ENCODE assay signal across 8 cellular contexts in genomic region chr12:104740668-104741067, GRCh38.
DNase-seq lines count a peak whose midpoint lies in the region; ATAC-seq and TF ChIP-seq lines count a peak whose summit lies in the region.

No MANE protein-coding gene starts in this region.

- CTCF ChIA-PET in CD4-positive, alpha-beta T cell (lab: Charles Lee), result no interaction called here
- CTCF ChIA-PET in Caco-2 (lab: Charles Lee), result no interaction called here

- in situ Hi-C loops in transverse colon (cut with MboI; ENCODE audit: low pct_ligation_motif_present in 1 of 4, low pct_unique_long_range_greater_than_20kb in 1 of 4, low sequenced_read_pairs in 3 of 4) (no loop called here), GM23248 (cut with MboI) (no loop called here)

- peak overlapping the region; percentile 71 for H3K27ac Mint-ChIP-seq in CD4-positive, alpha-beta T cell
- H3K27ac Mint-ChIP-seq in Caco-2 (ENCODE audit: unreplicated experiment), result no peak overlapping the region

- peak overlapping the region; percentile 32 for H3K4me3 Mint-ChIP-seq in CD4-positive, alpha-beta T cell
- no peak overlapping the region for H3K4me3 Mint-ChIP-seq in Caco-2 (ENCODE audit: unreplicated experiment)

- H2AFZ ChIP-seq in GM23248, result no peak overlapping the region

- no peaks in the 10 kb centered on the region; the same call in 1 of the 2 replicates for H3K79me2 ChIP-seq in GM23248 (ENCODE audit: insufficient read depth)

- H3K4me2 ChIP-seq in GM23248 (ENCODE audit: unreplicated experiment), result no peak overlapping the region

- H3K27ac ChIP-seq in CD4-positive, alpha-beta T cell (ENCODE audit: low read depth, low read length), result no peak overlapping the region
- H3K27ac ChIP-seq in caudate nucleus (ENCODE audit: low read depth, low read length), result peak overlapping the region; percentile 36
- peak overlapping the region; percentile 23 to 65 (median 46) for H3K27ac ChIP-seq in transverse colon
- no peak overlapping the region for H3K27ac ChIP-seq in GM23248

- POLR2A ChIA-PET in CD4-positive, alpha-beta T cell (lab: Charles Lee), result no interaction called here
- POLR2A ChIA-PET in Caco-2 (lab: Charles Lee), result no interaction called here

- H3K36me3 ChIP-seq in transverse colon (no peaks in the 10 kb centered on the region), GM23248 (ENCODE audit: low read depth) (no peaks in the 10 kb centered on the region), Caco-2 (ENCODE audit: control insufficient read depth, insufficient read depth, low read length) (no peaks in the 10 kb centered on the region)

- no peaks in the 10 kb centered on the region for H3K9me2 ChIP-seq in GM23248 (ENCODE audit: insufficient read depth)

- ATAC-seq in CD4-positive, alpha-beta T cell (ENCODE audit: poor library complexity), result peak; percentile 29
- ATAC-seq in GM19372 (IDR thresholded peaks at IDR 0.05; ENCODE audit: low read depth, unreplicated experiment) (peak; percentile 86), HG03354 (IDR thresholded peaks at IDR 0.05; ENCODE audit: poor library complexity, severe bottlenecking, unreplicated experiment) (peak; percentile 69)

- intact Hi-C loops in CD4-positive, alpha-beta T cell (cut with DNase I, micrococcal nuclease), result no loop called here
- intact Hi-C loops in transverse colon (cut with DNase I; ENCODE audit: low total_unique reads) (no loop called here), Caco-2 (cut with micrococcal nuclease; ENCODE audit: unreplicated experiment) (no loop called here)

- no peaks in the 10 kb centered on the region for H4K20me1 ChIP-seq in GM23248 (ENCODE audit: insufficient read depth)

- H3K27me3 Mint-ChIP-seq in CD4-positive, alpha-beta T cell, result no peaks in the 10 kb centered on the region
- peaks cover 3% of the 10 kb centered on the region for H3K27me3 Mint-ChIP-seq in Caco-2 (ENCODE audit: insufficient read depth, unreplicated experiment)

- H3K9me3 Mint-ChIP-seq in CD4-positive, alpha-beta T cell, result no peaks in the 10 kb centered on the region
- H3K9me3 Mint-ChIP-seq in Caco-2 (ENCODE audit: unreplicated experiment), result no peaks in the 10 kb centered on the region

- BruUV-seq in Caco-2 (replicated peaks; lab: Mats Ljungman, UMichigan), result no TSS peak

- H3K9me3 ChIP-seq in CD4-positive, alpha-beta T cell (ENCODE audit: control insufficient read depth, low read length), result no peaks in the 10 kb centered on the region
- no peaks in the 10 kb centered on the region for H3K9me3 ChIP-seq in transverse colon
- H3K9me3 ChIP-seq in GM23248 (ENCODE audit: low read depth), result no peaks in the 10 kb centered on the region
- H3K9me3 ChIP-seq in Caco-2, result no peaks in the 10 kb centered on the region

- H3K4me1 Mint-ChIP-seq in CD4-positive, alpha-beta T cell (ENCODE audit: low read depth), result peaks cover 74% of the 10 kb centered on the region
- no peaks in the 10 kb centered on the region for H3K4me1 Mint-ChIP-seq in Caco-2 (ENCODE audit: low read depth, unreplicated experiment)

- H3K9ac ChIP-seq in GM23248, result no peak overlapping the region

- TF ChIP-seq EP300 in transverse colon (IDR thresholded peaks at IDR 0.05; ENCODE audit: low read depth), result no peak

- DNase-seq in CD4-positive, alpha-beta T cell, result no peak
- DNase-seq in caudate nucleus (lab: John Stamatoyannopoulos, UW), result peak in 10 of 61 donors; percentile 5 to 29 (median 19)
- peak; percentile 41 for DNase-seq in transverse colon
- no peak for DNase-seq in D341Med (ENCODE audit: low spot score)
- DNase-seq in GM23248, result no peak
- no peak for DNase-seq in Caco-2

- TF ChIP-seq POLR2A in transverse colon (IDR thresholded peaks at IDR 0.05), result no peak

- peaks cover 4% of the 10 kb centered on the region for H3F3A ChIP-seq in GM23248 (ENCODE audit: insufficient read depth)

- TF ChIP-seq CTCF in CD4-positive, alpha-beta T cell (IDR thresholded peaks at IDR 0.05), result no peak
- TF ChIP-seq CTCF in transverse colon (IDR thresholded peaks at IDR 0.05), result no peak
- no peak for TF ChIP-seq CTCF in Caco-2 (IDR thresholded peaks at IDR 0.05; ENCODE audit: insufficient read depth in 1 of 2, low read depth in 1 of 2, low read length in 1 of 2, severe bottlenecking in 1 of 2, unreplicated experiment in 1 of 2)

- H3K4me1 ChIP-seq in transverse colon, result peaks cover 0 to 26% (median 4%) of the 10 kb centered on the region in 4 donors
- H3K4me1 ChIP-seq in GM23248 (ENCODE audit: insufficient read depth), result peaks cover 12% of the 10 kb centered on the region
- H3K4me1 ChIP-seq in Caco-2, result no peaks in the 10 kb centered on the region

- no peaks in the 10 kb centered on the region for H3K36me3 Mint-ChIP-seq in CD4-positive, alpha-beta T cell (ENCODE audit: low read depth)
- no peaks in the 10 kb centered on the region for H3K36me3 Mint-ChIP-seq in Caco-2 (ENCODE audit: insufficient read depth, unreplicated experiment)

- WGBS in transverse colon (ENCODE audit: low coverage in 1 of 2), 2 donors, result 46% methylated on average over 6 of the region's 6 CpGs; no CpG with 5 or more reads in 1 of the 2 donors
- 86 to 90% methylated on average over 6 of the region's 6 CpGs for WGBS in GM23248 (ENCODE audit: low coverage in 1 of 2, low lambda C conversion rate in 2 of 2, missing lambda C conversion rate in 2 of 2), 2 experiments

- H3K27me3 ChIP-seq in CD4-positive, alpha-beta T cell (ENCODE audit: control insufficient read depth, insufficient read depth, low read length), result no peaks in the 10 kb centered on the region
- H3K27me3 ChIP-seq in transverse colon (no peaks in the 10 kb centered on the region), GM23248 (replicated peaks; ENCODE audit: insufficient read depth) (no peaks in the 10 kb centered on the region), Caco-2 (replicated peaks; ENCODE audit: control insufficient read depth, insufficient read depth, low read length) (no peaks in the 10 kb centered on the region)

- H3K4me3 ChIP-seq in transverse colon, result no peak overlapping the region
- no peak overlapping the region for H3K4me3 ChIP-seq in GM23248
- no peak overlapping the region for H3K4me3 ChIP-seq in Caco-2 (ENCODE audit: low read depth, low read length)

Comparison
In these comparisons a context has a peak if more than half of its experiments do, and no peak if none do; other contexts are left out.
1. ATAC-seq: peak in every context shown above with its lines; median percentile 86 in GM19372; 69 in HG03354; 29 in CD4-positive, alpha-beta T cell.
2. H3K27ac ChIP-seq: peak in caudate nucleus (single experiment) and transverse colon (4 of 4); none in CD4-positive, alpha-beta T cell (single experiment) and GM23248 (single experiment).